In the genomic region with DNA sequence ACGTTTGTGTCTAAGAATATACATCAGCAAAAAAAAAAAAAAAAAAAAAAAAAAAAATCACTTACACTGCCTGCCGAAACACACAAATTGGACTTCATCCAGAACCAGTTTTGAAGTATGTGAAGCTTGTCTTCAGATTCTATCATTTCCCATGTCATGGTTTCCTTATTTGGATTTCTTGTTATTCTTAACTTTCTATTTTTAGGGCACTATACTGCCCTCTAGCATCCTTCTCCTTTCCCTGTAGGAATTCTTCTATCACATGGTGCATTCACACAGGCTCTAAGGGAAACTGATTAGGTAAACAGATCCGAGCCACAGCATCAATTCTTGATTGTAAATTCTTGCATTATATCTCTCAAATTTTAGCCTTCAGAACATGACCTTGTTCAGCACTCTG, we compare ENCODE assay signal across 12 cellular contexts.
DNase-seq lines count a peak whose midpoint lies in the region; ATAC-seq and TF ChIP-seq lines count a peak whose summit lies in the region.
"Had no signal": no experiment of that assay in that cellular context is flagged by ENCODE, and none has a peak within 500 bp of the region (broad histone marks: within the 10 kb centered on the region; RNA-seq: fewer than 3 reads in every experiment).

No MANE protein-coding gene starts in this region.

- POLR2A ChIA-PET in HEK293T (lab: Yijun Ruan, JAX) = no interaction called here

- no peak overlapping the region for H3K4me3 ChIP-seq in astrocyte of the cerebellum (ENCODE audit: low read depth, low read length)

- no peak for ATAC-seq in HG02798 (IDR thresholded peaks at IDR 0.05; ENCODE audit: poor library complexity, unreplicated experiment)
- no peak for ATAC-seq in HG02870 (IDR thresholded peaks at IDR 0.05; ENCODE audit: unreplicated experiment)

- peak; percentile 22 for DNase-seq in Caki2 (ENCODE audit: low read depth)
- DNase-seq in HEK293T (ENCODE audit: extremely low spot score) = peak; percentile 6
- DNase-seq in astrocyte of the cerebellum (ENCODE audit: low read depth) = no peak
- DNase-seq in midbrain (lab: John Stamatoyannopoulos, UW) = peak; percentile 24
- no peak for DNase-seq in hypothalamus (lab: John Stamatoyannopoulos, UW)
- DNase-seq: activated CD4-positive, alpha-beta T cell treated with anti-CD3 and anti-CD28 coated beads for 1 hour; activated T-cell treated with anti-CD3 and anti-CD28 coated beads, Interleukin-2, amount 50 U/mL, for 24 hours; effector CD4-positive, alpha-beta T cell; HCEC 1CT; NCI-H2029 had no signal

- CTCF ChIA-PET in HEK293T (lab: Yijun Ruan, JAX) = no interaction called here

- in situ Hi-C loops in Caki2 (cut with HindIII; ENCODE audit: low pct_unique_long_range_greater_than_20kb, low sequenced_read_pairs) (no loop called here), astrocyte of the cerebellum (cut with HindIII; ENCODE audit: low sequenced_read_pairs) (no loop called here)

- peak; percentile 27 for TF ChIP-seq CTCF in astrocyte of the cerebellum (IDR thresholded peaks at IDR 0.05; ENCODE audit: low read depth, low read length, missing control alignments)

TF ChIP-seq in HEK293T, 16 proteins besides CTCF, POLR2A, EP300 and RAD21:
- TF ChIP-seq NFRKB (IDR thresholded peaks at IDR 0.05) (no peak), ZNF384 (IDR thresholded peaks at IDR 0.05) (peak; percentile 54)

Comparison
In these comparisons a context has a peak if more than half of its experiments do, and no peak if none do; other contexts are left out.
1. DNase-seq: peak in Caki2 (single experiment), HEK293T (single experiment) and midbrain (single experiment); none in astrocyte of the cerebellum (single experiment) and hypothalamus (0 of 51).